17 cellular contexts compared by ENCODE assay signal in genomic region chrX:107465932-107466620, GRCh38. TPM values are rescaled to one million over a fixed set of nuclear protein-coding genes. Genes with fewer than 3 reads are reported as not detected.
DNase-seq lines count a peak whose midpoint lies in the region; ATAC-seq, FAIRE-seq and TF ChIP-seq lines count a peak whose summit lies in the region.
"Had no signal": no experiment of that assay in that cellular context is flagged by ENCODE, and none has a peak within 500 bp of the region (broad histone marks: within the 10 kb centered on the region; RNA-seq: fewer than 3 reads in every experiment).

No MANE protein-coding gene starts in this region.

- no peaks in the 10 kb centered on the region for H3K36me3 Mint-ChIP-seq in HFFc6 (ENCODE audit: low read depth)
- H3K36me3 Mint-ChIP-seq: activated naive CD8-positive, alpha-beta T cell had no signal

- H3K27ac Mint-ChIP-seq in HFFc6: no peak overlapping the region
- H3K27ac Mint-ChIP-seq: activated CD4-positive, alpha-beta T cell treated with anti-CD3 and anti-CD28 coated beads, Interleukin-2, amount 10 ng/mL, durations not matched to agents 7 days and 5 days; activated naive CD8-positive, alpha-beta T cell; nephron had no signal

- TF ChIP-seq CTCF in bronchial epithelial cell (IDR thresholded peaks at IDR 0.05; ENCODE audit: insufficient read depth, low read length, severe bottlenecking) (no peak), HFFc6 (IDR thresholded peaks at IDR 0.05) (no peak)

- H3K27me3 ChIP-seq in bronchial epithelial cell (ENCODE audit: control insufficient read depth, insufficient read depth, low read length): no peaks in the 10 kb centered on the region
- H3K27me3 ChIP-seq: sigmoid colon had no signal

- no peaks in the 10 kb centered on the region for H3K36me3 ChIP-seq in bronchial epithelial cell (ENCODE audit: control insufficient read depth, insufficient read depth, low read length)
- H3K36me3 ChIP-seq: sigmoid colon had no signal

- H3K27me3 Mint-ChIP-seq in HFFc6 (ENCODE audit: insufficient read depth): peaks cover 16% of the 10 kb centered on the region; the same call in 1 of the 2 replicates
- H3K27me3 Mint-ChIP-seq: activated naive CD8-positive, alpha-beta T cell had no signal

- no peak overlapping the region for H3K4me3 ChIP-seq in bronchial epithelial cell (ENCODE audit: low read depth, low read length)
- H3K4me3 ChIP-seq: sigmoid colon had no signal

- FAIRE-seq in bronchial epithelial cell (lab: Jason Lieb, UNC): peak; percentile 64
- FAIRE-seq: HTR-8/SVneo, keratinocyte, urothelium cell line had no signal

- H3K4me1 Mint-ChIP-seq in HFFc6 (ENCODE audit: low read depth): no peaks in the 10 kb centered on the region
- H3K4me1 Mint-ChIP-seq: activated CD4-positive, alpha-beta T cell treated with anti-CD3 and anti-CD28 coated beads, Interleukin-2, amount 10 ng/mL, durations not matched to agents 7 days and 5 days; nephron had no signal

- ATAC-seq in GM18907 (IDR thresholded peaks at IDR 0.05; ENCODE audit: unreplicated experiment): peak; percentile 87
- ATAC-seq in GM21515 (IDR thresholded peaks at IDR 0.05; ENCODE audit: unreplicated experiment): peak; percentile 89
- peak; percentile 91 for ATAC-seq in HG03060 (IDR thresholded peaks at IDR 0.05; ENCODE audit: low read depth, unreplicated experiment)
- no peak for ATAC-seq in HG02970 (IDR thresholded peaks at IDR 0.05; ENCODE audit: low FRiP score, unreplicated experiment)

- H3K4me3 Mint-ChIP-seq in HFFc6: no peak overlapping the region
- H3K4me3 Mint-ChIP-seq: activated CD4-positive, alpha-beta T cell treated with anti-CD3 and anti-CD28 coated beads, Interleukin-2, amount 10 ng/mL, durations not matched to agents 7 days and 5 days; activated naive CD8-positive, alpha-beta T cell; nephron had no signal

- DNase-seq in bronchial epithelial cell (ENCODE audit: low read depth): no peak
- DNase-seq in HFFc6: no peak
- DNase-seq in NCI-H1436 treated with DMSO at 0.1 percent for 48 hours (lab: John Stamatoyannopoulos, UW): no peak
- DNase-seq: activated CD4-positive, alpha-beta T cell treated with anti-CD3 and anti-CD28 coated beads, Interleukin-2, amount 10 ng/mL, durations not matched to agents 7 days and 5 days; cortex of kidney; NCI-H1436; sigmoid colon; SW 1271 had no signal

- no peaks in the 10 kb centered on the region for H3K9me3 Mint-ChIP-seq in HFFc6
- H3K9me3 Mint-ChIP-seq: activated CD4-positive, alpha-beta T cell treated with anti-CD3 and anti-CD28 coated beads, Interleukin-2, amount 10 ng/mL, durations not matched to agents 7 days and 5 days had no signal

RNA-seq across cellular contexts. Expression of gene FRMPD3, which starts 16.6 kb away (rescaled TPM):
- not detected in 2 replicates for total RNA-seq in bronchial epithelial cell
- total RNA-seq in HFFc6 (2021; fragmentation: NEBNext Ultra II Directional; extraction: Animal tissue kit (Norgen Biotek cat#: 25700)): under 1 TPM in 5 of 6 experiments, not detected in 1; 0.02 to 0.10 (median 0.05) TPM
- total RNA-seq: activated CD4-positive, alpha-beta T cell treated with anti-CD3 and anti-CD28 coated beads, Interleukin-2, amount 10 ng/mL, durations not matched to agents 7 days and 5 days had no signal
